Comparison of ENCODE assay signal across 8 cellular contexts in the genomic region with DNA sequence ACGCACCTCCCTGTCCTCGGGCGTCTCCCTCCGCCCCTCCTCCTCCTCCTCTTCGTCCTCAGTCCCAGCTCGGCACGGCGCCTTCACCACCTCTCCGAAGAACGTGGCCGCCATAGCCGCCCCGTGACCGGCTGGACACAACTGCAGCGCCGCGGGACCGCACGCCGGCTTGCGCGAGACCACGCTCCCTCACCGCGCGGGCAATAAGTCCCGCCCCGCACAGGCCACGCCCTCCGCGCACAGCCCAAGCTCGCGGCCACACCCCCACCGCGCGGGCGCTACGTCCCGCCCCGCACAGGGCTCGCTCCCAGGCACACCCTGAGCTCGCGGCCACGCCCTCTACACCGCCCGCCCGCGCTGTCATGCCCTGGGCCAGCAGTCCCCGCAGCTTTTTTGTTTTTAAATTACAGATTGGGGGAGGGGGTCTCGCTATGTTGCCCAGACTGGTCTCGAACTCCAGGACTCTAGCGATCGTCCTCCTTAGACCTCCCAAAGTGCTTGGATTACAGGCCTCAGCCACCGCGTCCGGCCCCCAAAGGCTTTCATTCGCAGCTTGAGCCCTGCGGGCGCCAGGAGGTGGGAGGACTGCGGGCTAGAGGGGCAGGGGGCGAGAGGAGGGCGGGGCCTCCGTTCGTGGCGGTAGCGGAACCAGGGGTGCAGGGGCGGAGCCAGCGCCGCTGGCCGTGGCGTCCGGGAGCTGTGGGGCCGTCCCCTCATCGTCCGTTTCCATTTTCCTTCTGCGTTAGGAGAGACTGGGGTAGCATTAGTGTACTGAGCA. TPM values are rescaled to one million over a fixed set of nuclear protein-coding genes. Genes with fewer than 3 reads are reported as not detected.
DNase-seq lines count a peak whose midpoint lies in the region; ATAC-seq and TF ChIP-seq lines count a peak whose summit lies in the region.

A gene with protein sequence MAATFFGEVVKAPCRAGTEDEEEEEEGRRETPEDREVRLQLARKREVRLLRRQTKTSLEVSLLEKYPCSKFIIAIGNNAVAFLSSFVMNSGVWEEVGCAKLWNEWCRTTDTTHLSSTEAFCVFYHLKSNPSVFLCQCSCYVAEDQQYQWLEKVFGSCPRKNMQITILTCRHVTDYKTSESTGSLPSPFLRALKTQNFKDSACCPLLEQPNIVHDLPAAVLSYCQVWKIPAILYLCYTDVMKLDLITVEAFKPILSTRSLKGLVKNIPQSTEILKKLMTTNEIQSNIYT (minus strand): TSS at position 180 of the 778 bp plus-strand sequence. CDS start 66 bp downstream, at position 114.

- H3K9me3 ChIP-seq in MM.1S (replicated peaks; ENCODE audit: insufficient read depth, low read length) = no peaks in the 10 kb centered on the region

- H3K4me3 Mint-ChIP-seq in natural killer cell treated with Interleukin-12 subunit alpha and Interleukin-12 subunit beta and Interleukin-15 and Interleukin-18, amount 100 ng/mL, for 72 hours = peak within 1 kb of the TSS; percentile 96

- no peaks in the 10 kb centered on the region for H3K9me2 ChIP-seq in MM.1S (replicated peaks; ENCODE audit: insufficient read depth, low read length)

- H4K20me1 ChIP-seq in MM.1S (ENCODE audit: insufficient read depth, low read length) = no peaks in the 10 kb centered on the region

- no peaks in the 10 kb centered on the region for H3K9me3 Mint-ChIP-seq in natural killer cell treated with Interleukin-12 subunit alpha and Interleukin-12 subunit beta and Interleukin-15 and Interleukin-18, amount 100 ng/mL, for 72 hours

- peaks cover 30% of the 10 kb centered on the region for H3K4me1 ChIP-seq in MM.1S (ENCODE audit: low read length)

- peaks cover 14% of the 10 kb centered on the region for H3K36me3 Mint-ChIP-seq in natural killer cell treated with Interleukin-12 subunit alpha and Interleukin-12 subunit beta and Interleukin-15 and Interleukin-18, amount 100 ng/mL, for 72 hours

- no peaks in the 10 kb centered on the region for H3K27me3 Mint-ChIP-seq in natural killer cell treated with Interleukin-12 subunit alpha and Interleukin-12 subunit beta and Interleukin-15 and Interleukin-18, amount 100 ng/mL, for 72 hours

- peak within 1 kb of the TSS; percentile 88 for H3K9ac ChIP-seq in MM.1S (ENCODE audit: low read length)

- H3K4me1 Mint-ChIP-seq in natural killer cell treated with Interleukin-12 subunit alpha and Interleukin-12 subunit beta and Interleukin-15 and Interleukin-18, amount 100 ng/mL, for 72 hours (ENCODE audit: low read depth in 2 of 2) = peaks cover 24 to 50% of the 10 kb centered on the region in 2 donors

- peak within 1 kb of the TSS; percentile 93 for H3K4me3 ChIP-seq in MM.1S (ENCODE audit: low read length)
- H3K4me3 ChIP-seq in fibroblast of pulmonary artery (replicated peaks; ENCODE audit: low read depth, low read length) = peak within 1 kb of the TSS; percentile 76

- ATAC-seq in natural killer cell treated with Interleukin-12 subunit alpha and Interleukin-12 subunit beta and Interleukin-15 and Interleukin-18, amount 100 ng/mL, for 72 hours = peak; percentile 98

- H3K27me3 ChIP-seq in MM.1S (replicated peaks; ENCODE audit: insufficient read depth, low read length) = no peaks in the 10 kb centered on the region

- peaks cover 43% of the 10 kb centered on the region for H3K79me2 ChIP-seq in MM.1S (ENCODE audit: low read length)

- DNase-seq in G401 (ENCODE audit: low spot score) (peak; percentile 89), HCEC 1CT (peak; percentile 93), MM.1S (peak; percentile 100), SHP77 treated with DMSO at 0.1 percent for 48 hours (lab: John Stamatoyannopoulos, UW) (peak; percentile 93), fibroblast of pulmonary artery (ENCODE audit: low read depth) (peak; percentile 96)
- DNase-seq in activated effector memory CD4-positive, alpha-beta T cell treated with anti-CD3 and anti-CD28 coated beads, Interleukin-2, amount 50 U/mL, for 16 hours = peak; percentile 98
- DNase-seq in natural killer cell treated with Interleukin-12 subunit alpha and Interleukin-12 subunit beta and Interleukin-15 and Interleukin-18, amount 100 ng/mL, for 72 hours (ENCODE audit: low spot score) = peak; percentile 97
- DNase-seq in stimulated activated naive CD4-positive, alpha-beta T cell treated with Interleukin-2 at 50 U/mL for 16 hours (lab: John Stamatoyannopoulos, UW) = peak; percentile 94

- peak within 1 kb of the TSS; percentile 90 for H3K27ac Mint-ChIP-seq in natural killer cell treated with Interleukin-12 subunit alpha and Interleukin-12 subunit beta and Interleukin-15 and Interleukin-18, amount 100 ng/mL, for 72 hours

- peaks cover 12% of the 10 kb centered on the region; the same call in 1 of the 2 replicates for H3K36me3 ChIP-seq in MM.1S (replicated peaks; ENCODE audit: insufficient read depth, low read length)

- in situ Hi-C loops in G401 (cut with HindIII; ENCODE audit: low sequenced_read_pairs) = no loop called here

- TF ChIP-seq CTCF in MM.1S (IDR thresholded peaks at IDR 0.05; ENCODE audit: low read length) (no peak), fibroblast of pulmonary artery (IDR thresholded peaks at IDR 0.05; ENCODE audit: low read length, missing control alignments) (no peak)

- H3F3A ChIP-seq in MM.1S (ENCODE audit: insufficient read depth, low read length) = peaks cover 33% of the 10 kb centered on the region

- H2AFZ ChIP-seq in MM.1S (ENCODE audit: low read length) = peak within 1 kb of the TSS; percentile 92

- H3K4me2 ChIP-seq in MM.1S (ENCODE audit: low read depth, low read length) = peak within 1 kb of the TSS; percentile 86

- peak within 1 kb of the TSS; percentile 78 for H3K27ac ChIP-seq in MM.1S (ENCODE audit: low read length)

RNA-seq across cellular contexts. Expression of the gene that starts here (rescaled TPM):
- 159 and 188 TPM in 2 replicates for total RNA-seq in G401 (2014; rRNA removed; shearing (Covaris generic))
- total RNA-seq in natural killer cell treated with Interleukin-12 subunit alpha and Interleukin-12 subunit beta and Interleukin-15 and Interleukin-18, amount 100 ng/mL, for 72 hours = 10 to 100 TPM; 60.0 to 68.9 TPM

Comparison
In these comparisons a context has a peak if more than half of its experiments do, and no peak if none do; other contexts are left out.
1. Peak in every context shown above with its lines: DNase-seq, ATAC-seq, H3K4me3 ChIP-seq and H3K27ac ChIP-seq.